Comparison of ENCODE assay signal across 11 cellular contexts in the genomic region with DNA sequence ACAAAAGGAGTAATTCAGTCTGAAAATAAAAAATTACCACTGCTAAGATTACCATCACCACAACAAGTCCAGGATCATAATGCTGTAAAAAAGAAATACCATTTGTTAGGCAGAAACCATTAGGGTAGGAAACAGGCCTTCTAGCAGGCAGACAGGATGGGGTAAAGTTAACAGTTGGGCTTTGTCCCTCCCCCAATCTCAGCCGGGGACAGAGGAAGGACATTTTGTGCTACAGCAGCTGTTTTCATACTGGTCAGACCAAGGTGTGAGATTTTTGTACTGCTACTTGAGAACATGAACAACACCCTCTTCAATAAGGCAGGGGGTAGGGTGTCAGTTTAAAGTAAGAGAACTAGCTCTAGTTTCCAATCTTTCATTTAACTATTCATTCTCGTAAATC. TPM values are rescaled to one million over a fixed set of nuclear protein-coding genes. Genes with fewer than 3 reads are reported as not detected.
DNase-seq lines count a peak whose midpoint lies in the region; ATAC-seq and TF ChIP-seq lines count a peak whose summit lies in the region.
"Had no signal": no experiment of that assay in that cellular context is flagged by ENCODE, and none has a peak within 500 bp of the region (broad histone marks: within the 10 kb centered on the region; RNA-seq: fewer than 3 reads in every experiment).

No MANE protein-coding gene starts in this region.

- no peaks in the 10 kb centered on the region for H3K36me3 ChIP-seq in mucosa of descending colon (ENCODE audit: low read depth)

- no peaks in the 10 kb centered on the region for H3K9me3 Mint-ChIP-seq in stimulated activated naive CD8-positive, alpha-beta T cell treated with anti-CD3 and anti-CD28 coated beads, Interleukin-15, Interleukin-2, amounts not matched to agents 100 ng/mL and 50 ng/mL, for 24 hours
- no peaks in the 10 kb centered on the region for H3K9me3 Mint-ChIP-seq in brain

- peak overlapping the region; percentile 18 for H3K27ac Mint-ChIP-seq in stimulated activated naive CD8-positive, alpha-beta T cell treated with anti-CD3 and anti-CD28 coated beads, Interleukin-15, Interleukin-2, amounts not matched to agents 100 ng/mL and 50 ng/mL, for 24 hours
- H3K27ac Mint-ChIP-seq in brain, result peak overlapping the region in 4 of 5 experiments; percentile 0 to 69 (median 54)

- H3K4me1 ChIP-seq in mucosa of descending colon (ENCODE audit: low read depth), result no peaks in the 10 kb centered on the region

- peaks cover 16% of the 10 kb centered on the region for H3K36me3 Mint-ChIP-seq in stimulated activated naive CD8-positive, alpha-beta T cell treated with anti-CD3 and anti-CD28 coated beads, Interleukin-15, Interleukin-2, amounts not matched to agents 100 ng/mL and 50 ng/mL, for 24 hours (ENCODE audit: low read depth)
- peaks cover 20% of the 10 kb centered on the region for H3K36me3 Mint-ChIP-seq in brain

- H3K27me3 Mint-ChIP-seq in stimulated activated naive CD8-positive, alpha-beta T cell treated with anti-CD3 and anti-CD28 coated beads, Interleukin-15, Interleukin-2, amounts not matched to agents 100 ng/mL and 50 ng/mL, for 24 hours, result no peaks in the 10 kb centered on the region
- H3K27me3 Mint-ChIP-seq in brain, result no peaks in the 10 kb centered on the region

- H3K4me3 Mint-ChIP-seq in stimulated activated naive CD8-positive, alpha-beta T cell treated with anti-CD3 and anti-CD28 coated beads, Interleukin-15, Interleukin-2, amounts not matched to agents 100 ng/mL and 50 ng/mL, for 24 hours, result no peak overlapping the region
- H3K4me3 Mint-ChIP-seq in brain, result peak overlapping the region in 1 of 5 experiments; percentile 5

- no peak for ATAC-seq in stimulated activated naive CD8-positive, alpha-beta T cell treated with anti-CD3 and anti-CD28 coated beads, Interleukin-15, Interleukin-2, amounts not matched to agents 100 U/mL and 50 U/mL, for 24 hours
- ATAC-seq in mucosa of descending colon (peak; percentile 68), GM18519 (IDR thresholded peaks at IDR 0.05; ENCODE audit: low FRiP score, unreplicated experiment) (no peak)

- no peak overlapping the region for H3K4me3 ChIP-seq in mucosa of descending colon

- H3K9me3 ChIP-seq in mucosa of descending colon, result no peaks in the 10 kb centered on the region

- no peak for TF ChIP-seq CTCF in brain (conservative IDR thresholded peaks at IDR 0.05)
- no peak for TF ChIP-seq CTCF in mucosa of descending colon (IDR thresholded peaks at IDR 0.05)

- intact Hi-C loops in mucosa of descending colon (cut with DNase I, micrococcal nuclease), result no loop called here

- DNase-seq in stimulated activated naive CD8-positive, alpha-beta T cell treated with anti-CD3 and anti-CD28 coated beads, Interleukin-15, Interleukin-2, amounts not matched to agents 100 U/mL and 50 U/mL, for 24 hours, result no peak
- no peak for DNase-seq in mucosa of descending colon
- DNase-seq in activated CD4-positive, alpha-beta T cell treated with anti-CD3 and anti-CD28 coated beads, Interleukin-2, amount 50 U/mL, for 4 hours, result no peak
- DNase-seq in COR-L47 (lab: John Stamatoyannopoulos, UW), result no peak
- DNase-seq in DMS79 (lab: John Stamatoyannopoulos, UW), result no peak
- DNase-seq: NCI-H1105 treated with DMSO at 0.1 percent for 48 hours, OCI-M1, WERI-Rb-1 had no signal

- H3K4me1 Mint-ChIP-seq in stimulated activated naive CD8-positive, alpha-beta T cell treated with anti-CD3 and anti-CD28 coated beads, Interleukin-15, Interleukin-2, amounts not matched to agents 100 ng/mL and 50 ng/mL, for 24 hours (ENCODE audit: low read depth), result peaks cover 27% of the 10 kb centered on the region
- peaks cover 22% of the 10 kb centered on the region for H3K4me1 Mint-ChIP-seq in brain

RNA-seq across cellular contexts. Expression of a gene that starts 49.2 kb away (rescaled TPM):
- polyA plus RNA-seq in brain (ENCODE audit: insufficient read depth, low read depth, low replicate concordance), result 0.97 TPM
- total RNA-seq in mucosa of descending colon, result under 1 TPM; 0.26 to 0.79 (median 0.41) TPM
